Comparison of ENCODE assay signal across 8 cellular contexts in genomic region chr10:110356628-110357245, GRCh38. TPM values are rescaled to one million over a fixed set of nuclear protein-coding genes. Genes with fewer than 3 reads are reported as not detected.
DNase-seq lines count a peak whose midpoint lies in the region; ATAC-seq and TF ChIP-seq lines count a peak whose summit lies in the region.

No MANE protein-coding gene starts in this region.

- H2AFZ ChIP-seq in Karpas-422 (ENCODE audit: low read length) = no peak overlapping the region

- H3K9ac ChIP-seq in Karpas-422 (ENCODE audit: low read length) = peak overlapping the region; percentile 73

- H3K9me3 ChIP-seq in Karpas-422 (ENCODE audit: low read length) = no peaks in the 10 kb centered on the region

- H3K27ac ChIP-seq in Karpas-422 (ENCODE audit: low read length) = peak overlapping the region; percentile 99

- H3K9me3 Mint-ChIP-seq in activated T-cell treated with anti-CD3 and anti-CD28 coated beads, Interleukin-2, amount 50 U/mL, for 72 hours = no peaks in the 10 kb centered on the region
- H3K9me3 Mint-ChIP-seq in stimulated activated naive B cell treated with anti-CD40 and anti-IgM and Interleukin-4, amounts not matched to agents 10 μg/mL and 1 μg/mL and 100 μg/mL, for 72 hours = no peaks in the 10 kb centered on the region

- no peaks in the 10 kb centered on the region for H3K27me3 ChIP-seq in Karpas-422 (ENCODE audit: low read length)
- no peaks in the 10 kb centered on the region for H3K27me3 ChIP-seq in kidney epithelial cell (ENCODE audit: control insufficient read depth, insufficient read depth, low read length)

- peak overlapping the region; percentile 73 for H3K4me2 ChIP-seq in Karpas-422 (ENCODE audit: low read depth, low read length, poor library complexity, severe bottlenecking)

- H3K9me2 ChIP-seq in Karpas-422 (replicated peaks; ENCODE audit: insufficient read depth, low read length) = no peaks in the 10 kb centered on the region

- no peaks in the 10 kb centered on the region for H4K20me1 ChIP-seq in Karpas-422 (ENCODE audit: insufficient read depth, low read depth, low read length)

- H3K4me1 Mint-ChIP-seq in activated T-cell treated with anti-CD3 and anti-CD28 coated beads, Interleukin-2, amount 50 U/mL, for 72 hours (ENCODE audit: low read depth) = peaks cover 95% of the 10 kb centered on the region
- peaks cover 62 to 85% of the 10 kb centered on the region in 2 donors for H3K4me1 Mint-ChIP-seq in stimulated activated naive B cell treated with anti-CD40 and anti-IgM and Interleukin-4, amounts not matched to agents 10 μg/mL and 1 μg/mL and 100 μg/mL, for 72 hours

- peak; percentile 47 for DNase-seq in EL
- DNase-seq in Karpas-422 = peak; percentile 94
- DNase-seq in activated T-cell treated with anti-CD3 and anti-CD28 coated beads, Interleukin-2, amount 50 U/mL, for 72 hours = peak; percentile 89 to 90
- peak; percentile 98 for DNase-seq in kidney epithelial cell (ENCODE audit: low read depth)
- DNase-seq in stimulated activated naive B cell treated with anti-CD40 and anti-IgM and Interleukin-4, amounts not matched to agents 10 μg/mL and 1 μg/mL and 100 μg/mL, for 72 hours = peak; percentile 97
- DNase-seq in NCI-H526 treated with DMSO at 0.1 percent for 48 hours (lab: John Stamatoyannopoulos, UW) = no peak
- no peak for DNase-seq in NCI-H2029 (lab: John Stamatoyannopoulos, UW)

- H3K4me3 ChIP-seq in Karpas-422 (ENCODE audit: low read length) (peak overlapping the region; percentile 58), kidney epithelial cell (ENCODE audit: low read depth, low read length) (no peak overlapping the region)

- H3K4me1 ChIP-seq in Karpas-422 (ENCODE audit: low read length) = peaks cover 77% of the 10 kb centered on the region

- no peak for TF ChIP-seq CTCF in kidney epithelial cell (IDR thresholded peaks at IDR 0.05; ENCODE audit: insufficient read depth, low read length, poor library complexity, severe bottlenecking)

- no peaks in the 10 kb centered on the region for H3K27me3 Mint-ChIP-seq in activated T-cell treated with anti-CD3 and anti-CD28 coated beads, Interleukin-2, amount 50 U/mL, for 72 hours (ENCODE audit: low read depth)
- no peaks in the 10 kb centered on the region for H3K27me3 Mint-ChIP-seq in stimulated activated naive B cell treated with anti-CD40 and anti-IgM and Interleukin-4, amounts not matched to agents 10 μg/mL and 1 μg/mL and 100 μg/mL, for 72 hours

- no peaks in the 10 kb centered on the region for H3K36me3 ChIP-seq in Karpas-422 (ENCODE audit: insufficient read depth, low read length)
- H3K36me3 ChIP-seq in kidney epithelial cell (ENCODE audit: control insufficient read depth, insufficient read depth, low read length) = no peaks in the 10 kb centered on the region

- H3K4me3 Mint-ChIP-seq in activated T-cell treated with anti-CD3 and anti-CD28 coated beads, Interleukin-2, amount 50 U/mL, for 72 hours = peak overlapping the region; percentile 92 to 94
- peak overlapping the region; percentile 68 to 76 for H3K4me3 Mint-ChIP-seq in stimulated activated naive B cell treated with anti-CD40 and anti-IgM and Interleukin-4, amounts not matched to agents 10 μg/mL and 1 μg/mL and 100 μg/mL, for 72 hours

- ATAC-seq in GM21529 (IDR thresholded peaks at IDR 0.05; ENCODE audit: unreplicated experiment) = peak; percentile 82
- peak; percentile 64 to 65 for ATAC-seq in activated T-cell treated with anti-CD3 and anti-CD28 coated beads, Interleukin-2, amount 50 U/mL, for 72 hours (replicated peaks in 1 of 2)
- ATAC-seq in stimulated activated naive B cell treated with anti-CD40 and anti-IgM and Interleukin-4, amounts not matched to agents 10 μg/mL and 1 μg/mL and 100 μg/mL, for 72 hours (replicated peaks) = peak; percentile 87 to 89

- peaks cover 0 to 2% of the 10 kb centered on the region in 2 donors for H3K36me3 Mint-ChIP-seq in activated T-cell treated with anti-CD3 and anti-CD28 coated beads, Interleukin-2, amount 50 U/mL, for 72 hours (ENCODE audit: insufficient read depth in 2 of 2)
- H3K36me3 Mint-ChIP-seq in stimulated activated naive B cell treated with anti-CD40 and anti-IgM and Interleukin-4, amounts not matched to agents 10 μg/mL and 1 μg/mL and 100 μg/mL, for 72 hours = no peaks in the 10 kb centered on the region

- H3K79me2 ChIP-seq in Karpas-422 (ENCODE audit: low read length) = no peaks in the 10 kb centered on the region

- peak overlapping the region; percentile 99 for H3K27ac Mint-ChIP-seq in activated T-cell treated with anti-CD3 and anti-CD28 coated beads, Interleukin-2, amount 50 U/mL, for 72 hours
- H3K27ac Mint-ChIP-seq in stimulated activated naive B cell treated with anti-CD40 and anti-IgM and Interleukin-4, amounts not matched to agents 10 μg/mL and 1 μg/mL and 100 μg/mL, for 72 hours = peak overlapping the region; percentile 96

RNA-seq across cellular contexts. Expression of gene SMNDC1, which starts 52.0 kb away (rescaled TPM):
- 9.8 and 26.1 TPM in 2 replicates for total RNA-seq in Karpas-422 (2014; rRNA removed; shearing (Covaris generic); ENCODE audit: low replicate concordance)
- total RNA-seq in activated T-cell treated with anti-CD3 and anti-CD28 coated beads, Interleukin-2, amount 50 U/mL, for 72 hours = 10 to 100 TPM; 49.2 to 54.6 TPM
- total RNA-seq in kidney epithelial cell = 8.0 and 8.9 TPM in 2 replicates

Comparison
In these comparisons a context has a peak if more than half of its experiments do, and no peak if none do; other contexts are left out.
1. DNase-seq: peak in EL (single experiment), Karpas-422 (single experiment), activated T-cell treated with anti-CD3 and anti-CD28 coated beads, Interleukin-2, amount 50 U/mL, for 72 hours (2 of 2), kidney epithelial cell (single experiment) and stimulated activated naive B cell treated with anti-CD40 and anti-IgM and Interleukin-4, amounts not matched to agents 10 μg/mL and 1 μg/mL and 100 μg/mL, for 72 hours (single experiment); none in NCI-H526 treated with DMSO at 0.1 percent for 48 hours (single experiment) and NCI-H2029 (single experiment).
2. Peak in every context shown above with its lines, with median percentiles within 50 percentile points of each other: ATAC-seq.